In the genomic region with DNA sequence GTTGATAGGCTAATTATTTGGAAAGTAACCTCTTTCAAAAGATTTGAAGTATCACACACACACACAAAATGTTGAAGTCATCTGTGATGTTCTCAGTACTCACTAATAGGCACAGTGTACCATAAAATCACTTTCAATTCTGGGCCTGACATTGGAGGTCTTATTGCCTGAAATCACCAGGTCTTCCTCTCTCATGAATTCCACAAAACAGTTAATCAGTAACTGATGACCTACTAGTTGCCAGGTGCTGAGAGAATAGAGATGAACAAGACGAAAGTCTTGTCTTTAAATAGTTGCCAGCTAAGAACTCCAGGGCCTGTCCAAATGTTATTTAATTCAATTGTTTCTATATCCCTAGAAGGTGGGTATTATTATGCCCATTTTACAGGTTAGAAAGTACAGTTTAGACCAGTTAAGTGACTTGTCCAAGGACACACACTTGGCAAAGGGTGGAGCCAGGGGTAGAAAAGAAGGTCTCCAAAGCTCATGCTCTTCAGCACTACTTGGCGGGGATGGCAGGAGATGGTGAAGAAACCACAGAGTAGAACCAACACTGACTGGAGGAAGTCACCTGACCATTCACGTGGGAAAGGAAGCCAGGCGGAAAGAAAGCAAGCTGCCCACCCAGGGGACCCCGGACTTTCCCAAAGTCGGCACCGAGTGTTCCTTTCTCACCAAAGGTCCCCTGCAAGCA, we compare ENCODE assay signal across 20 cellular contexts.
A peak's percentile ranks its signal among the peaks of the same experiment; 100 is the strongest.
DNase-seq lines count a peak whose midpoint lies in the region; ATAC-seq, FAIRE-seq and TF ChIP-seq lines count a peak whose summit lies in the region.
"Had no signal": no experiment of that assay in that cellular context is flagged by ENCODE, and none has a peak within 500 bp of the region (broad histone marks: within the 10 kb centered on the region; RNA-seq: fewer than 3 reads in every experiment).

No MANE protein-coding gene starts in this region.

- CTCF ChIA-PET in OCI-LY7 (lab: Charles Lee; ENCODE audit: unreplicated experiment), result no interaction called here

- DNase-seq in GM18507 (ENCODE audit: extremely low spot score, insufficient read length, low read depth) (peak; percentile 11), NCI-H2196 (lab: John Stamatoyannopoulos, UW; ENCODE audit: unreplicated experiment) (no peak), left cardiac atrium (no peak), amygdala (lab: John Stamatoyannopoulos, UW) (no peak), OCI-LY7 (ENCODE audit: low spot score) (no peak)
- DNase-seq: activated CD4-positive, alpha-beta T cell treated with anti-CD3 and anti-CD28 coated beads, Interleukin-2, amount 50 U/mL, for 48 hours; anterior cingulate cortex; colonic mucosa; esophagus squamous epithelium; hippocampal formation; KG1; naive thymus-derived CD4-positive, alpha-beta T cell; NCI-H1436; NCI-H69; stimulated activated CD4-positive, alpha-beta T cell treated with anti-CD3 and anti-CD28 coated beads, Interleukin-2, amount 100 ng/mL, for 24 hours; uterus had no signal

- H3K4me3 ChIP-seq in OCI-LY7 (ENCODE audit: low read depth, low read length, poor library complexity, severe bottlenecking), result no peak overlapping the region
- H3K4me3 ChIP-seq: colonic mucosa, esophagus squamous epithelium, uterus had no signal

- no TSS peak for BruUV-seq in OCI-LY7 (replicated peaks; lab: Mats Ljungman, UMichigan)

- FAIRE-seq in GM18507 (lab: Jason Lieb, UNC), result peak; percentile 97

- no peaks in the 10 kb centered on the region for H4K20me1 ChIP-seq in OCI-LY7 (ENCODE audit: insufficient read depth, low read length)

- POLR2A ChIA-PET in OCI-LY7 (lab: Charles Lee), result interaction anchor here (1.0 kb wide), 1 partner anchor 117 kb away, joined by 5 read pairs; the partner anchor contains the start of gene KIF6

- no peak overlapping the region for H2AFZ ChIP-seq in OCI-LY7 (ENCODE audit: low read length)

- no peaks in the 10 kb centered on the region for H3K36me3 ChIP-seq in OCI-LY7 (ENCODE audit: insufficient read depth, low read length)
- H3K36me3 ChIP-seq: colonic mucosa, esophagus squamous epithelium, uterus had no signal

- no peaks in the 10 kb centered on the region for H3K79me2 ChIP-seq in OCI-LY7 (ENCODE audit: insufficient read depth, low read depth, low read length)

- intact Hi-C loops in left cardiac atrium (cut with DNase I), result no loop called here
- intact Hi-C loops in OCI-LY7 (cut with micrococcal nuclease; ENCODE audit: unreplicated experiment), result no loop called here

- peak; percentile 84 for ATAC-seq in GM19452 (IDR thresholded peaks at IDR 0.05; ENCODE audit: unreplicated experiment)
- peak; percentile 57 for ATAC-seq in HG02840 (IDR thresholded peaks at IDR 0.05; ENCODE audit: low FRiP score, unreplicated experiment)
- ATAC-seq in HG03558 (IDR thresholded peaks at IDR 0.05; ENCODE audit: extremely low read depth, unreplicated experiment), result peak; percentile 53
- ATAC-seq in left cardiac atrium, result no peak
- ATAC-seq: naive thymus-derived CD4-positive, alpha-beta T cell; Right ventricle myocardium inferior had no signal

- no peak overlapping the region for H3K27ac ChIP-seq in OCI-LY7 (ENCODE audit: low read depth, low read length, poor library complexity, severe bottlenecking)
- H3K27ac ChIP-seq: colonic mucosa, uterus had no signal

- no peaks in the 10 kb centered on the region for H3K9me3 ChIP-seq in OCI-LY7 (ENCODE audit: low read length)
- H3K9me3 ChIP-seq: colonic mucosa, esophagus squamous epithelium, uterus had no signal

- no peak for TF ChIP-seq CTCF in OCI-LY7 (conservative IDR thresholded peaks at IDR 0.05; ENCODE audit: low read length)

- no peaks in the 10 kb centered on the region for H3K9me2 ChIP-seq in OCI-LY7 (ENCODE audit: insufficient read depth, low read length)

- no peaks in the 10 kb centered on the region for H3K4me1 ChIP-seq in OCI-LY7 (ENCODE audit: insufficient read depth, low read length, poor library complexity, severe bottlenecking)
- H3K4me1 ChIP-seq: colonic mucosa, uterus had no signal

- no peak overlapping the region for H3K4me2 ChIP-seq in OCI-LY7 (ENCODE audit: low read length)

Comparison
In these comparisons a context has a peak if more than half of its experiments do, and no peak if none do; other contexts are left out.
1. ATAC-seq: peak in GM19452 (single experiment), HG02840 (single experiment) and HG03558 (single experiment); none in left cardiac atrium (0 of 2).